ENCODE assay signal across 32 cellular contexts in the genomic region with DNA sequence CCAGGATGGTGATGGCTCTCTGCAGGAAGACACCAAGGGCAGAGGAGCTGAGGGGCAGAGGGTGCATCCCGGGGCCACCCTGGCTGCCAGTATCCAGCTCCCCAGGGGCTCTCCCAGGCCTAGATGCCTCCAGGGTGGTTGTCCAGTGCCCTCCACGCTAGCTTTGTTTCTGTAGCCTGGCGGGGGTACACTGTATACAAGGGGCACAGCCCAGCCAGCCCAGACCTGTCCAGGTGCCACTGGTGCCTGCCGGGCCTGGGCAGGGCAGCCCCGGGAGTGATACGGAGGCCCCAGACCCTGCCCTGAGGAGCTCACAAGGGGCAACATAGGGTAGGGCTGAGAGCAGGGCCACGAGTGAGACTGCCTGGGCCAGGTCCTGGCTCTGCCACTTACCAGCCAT. TPM values are rescaled to one million over a fixed set of nuclear protein-coding genes. Genes with fewer than 3 reads are reported as not detected.
"Had no signal": no experiment of that assay in that cellular context is flagged by ENCODE, and none has a peak within 500 bp of the region (broad histone marks: within the 10 kb centered on the region; RNA-seq: fewer than 3 reads in every experiment).

No MANE protein-coding gene starts in this region.

- H3K27me3 Mint-ChIP-seq: activated CD4-positive, alpha-beta memory T cell treated with anti-CD3 and anti-CD28 coated beads for 36 hours; activated CD4-positive, alpha-beta T cell treated with anti-CD3 and anti-CD28 coated beads for 36 hours; activated CD4-positive, alpha-beta T cell treated with anti-CD3 and anti-CD28 coated beads, Interleukin-2, amount 10 ng/mL, durations not matched to agents 24 days and 14 days; activated CD8-positive, alpha-beta memory T cell treated with anti-CD3 and anti-CD28 coated beads, Interleukin-2, amount 10 ng/mL, durations not matched to agents 7 days and 5 days; activated naive CD4-positive, alpha-beta T cell treated with anti-CD3 and anti-CD28 coated beads, Interleukin-2, amount 50 U/mL, for 24 hours; activated naive CD8-positive, alpha-beta T cell treated with anti-CD3 and anti-CD28 coated beads, Interleukin-2, amount 10 ng/mL, durations not matched to agents 7 days and 5 days; effector memory CD8-positive, alpha-beta T cell had no signal

- H3K4me1 ChIP-seq: body of pancreas, esophagus squamous epithelium, gastroesophageal sphincter had no signal

- H3K9me3 ChIP-seq: body of pancreas, esophagus squamous epithelium, gastroesophageal sphincter had no signal

- ATAC-seq: activated CD4-positive, alpha-beta T cell treated with anti-CD3 and anti-CD28 coated beads for 36 hours; activated CD8-positive, alpha-beta memory T cell treated with anti-CD3 and anti-CD28 coated beads, Interleukin-2, amount 10 ng/mL, durations not matched to agents 7 days and 5 days; activated CD8-positive, alpha-beta T cell treated with anti-CD3 and anti-CD28 coated beads, Interleukin-2, amount 10 ng/mL, durations not matched to agents 7 days and 5 days; body of pancreas; effector memory CD8-positive, alpha-beta T cell; gastroesophageal sphincter had no signal

- H3K27ac Mint-ChIP-seq: activated CD4-positive, alpha-beta memory T cell treated with anti-CD3 and anti-CD28 coated beads for 36 hours; activated CD4-positive, alpha-beta T cell treated with anti-CD3 and anti-CD28 coated beads for 36 hours; activated CD4-positive, alpha-beta T cell treated with anti-CD3 and anti-CD28 coated beads, Interleukin-2, amount 10 ng/mL, durations not matched to agents 24 days and 14 days; activated CD8-positive, alpha-beta memory T cell treated with anti-CD3 and anti-CD28 coated beads, Interleukin-2, amount 10 ng/mL, durations not matched to agents 7 days and 5 days; activated CD8-positive, alpha-beta T cell treated with anti-CD3 and anti-CD28 coated beads, Interleukin-2, amount 10 ng/mL, durations not matched to agents 7 days and 5 days; activated naive CD4-positive, alpha-beta T cell treated with anti-CD3 and anti-CD28 coated beads for 36 hours; activated naive CD4-positive, alpha-beta T cell treated with anti-CD3 and anti-CD28 coated beads, Interleukin-2, amount 50 U/mL, for 24 hours; activated naive CD8-positive, alpha-beta T cell treated with anti-CD3 and anti-CD28 coated beads, Interleukin-2, amount 10 ng/mL, durations not matched to agents 7 days and 5 days; activated T-helper 1 cell treated with anti-CD3 and anti-CD28 coated beads, Interleukin-12 subunit alpha, Interleukin-12 subunit beta, Interleukin-2, Interleukin-4 antibody, amounts not matched to agents 30 ng/mL and 10 ng/mL and 1 ng/mL, durations not matched to agents 14 hours and 24 hours and 36 hours; activated T-helper 2 cell treated with anti-CD3 and anti-CD28 coated beads, Interferon-gamma antibody, Interleukin-2, Interleukin-4, amounts not matched to agents 10 μg/mL and 5 μg/mL and 100 μg/mL, durations not matched to agents 14 hours and 24 hours and 36 hours; effector memory CD8-positive, alpha-beta T cell had no signal

- H3K4me3 ChIP-seq: body of pancreas, esophagus squamous epithelium, gastroesophageal sphincter had no signal

- H3K27me3 ChIP-seq: body of pancreas, esophagus squamous epithelium, gastroesophageal sphincter had no signal

- DNase-seq: activated CD4-positive, alpha-beta memory T cell treated with anti-CD3 and anti-CD28 coated beads for 36 hours; activated CD4-positive, alpha-beta T cell treated with anti-CD3 and anti-CD28 coated beads for 36 hours; activated CD4-positive, alpha-beta T cell treated with anti-CD3 and anti-CD28 coated beads, Interleukin-2, amount 10 ng/mL, durations not matched to agents 24 days and 14 days; activated CD4-positive, CD25-positive, alpha-beta regulatory T cell; activated CD4-positive, CD25-positive, alpha-beta regulatory T cell treated with anti-CD3 and anti-CD28 coated beads, Interleukin-2, amount 50 U/mL, for 72 hours; activated CD8-positive, alpha-beta memory T cell treated with anti-CD3 and anti-CD28 coated beads, Interleukin-2, amount 10 ng/mL, durations not matched to agents 7 days and 5 days; activated CD8-positive, alpha-beta memory T cell treated with anti-CD3 and anti-CD28 coated beads, Interleukin-2, amount 50 U/mL, for 4 hours; activated CD8-positive, alpha-beta T cell treated with anti-CD3 and anti-CD28 coated beads, Interleukin-2, amount 10 ng/mL, durations not matched to agents 7 days and 5 days; activated effector memory CD4-positive, alpha-beta T cell treated with anti-CD3 and anti-CD28 coated beads, Interleukin-2, amount 50 U/mL, for 16 hours; activated naive CD4-positive, alpha-beta T cell treated with anti-CD3 and anti-CD28 coated beads for 36 hours; activated naive CD8-positive, alpha-beta T cell treated with anti-CD3 and anti-CD28 coated beads, Interleukin-2, amount 10 ng/mL, durations not matched to agents 7 days and 5 days; activated T-cell treated with anti-CD3 and anti-CD28 coated beads, Interleukin-2, amount 50 U/mL, for 1 hour; activated T-cell treated with anti-CD3 and anti-CD28 coated beads, Interleukin-2, amount 50 U/mL, for 48 hours; amniotic stem cell; anterior cingulate cortex; body of pancreas; caudate nucleus; cortex of kidney; dermis blood vessel endothelial cell; effector CD4-positive, alpha-beta T cell; effector memory CD8-positive, alpha-beta T cell; esophagus squamous epithelium; foreskin melanocyte; head of caudate nucleus; T-helper 1 cell; T-helper 2 cell had no signal

- H3K27ac ChIP-seq: body of pancreas, epithelial cell of prostate, esophagus squamous epithelium, gastroesophageal sphincter had no signal

- H3K4me3 Mint-ChIP-seq: activated CD4-positive, alpha-beta memory T cell treated with anti-CD3 and anti-CD28 coated beads for 36 hours; activated CD4-positive, alpha-beta T cell treated with anti-CD3 and anti-CD28 coated beads for 36 hours; activated CD4-positive, alpha-beta T cell treated with anti-CD3 and anti-CD28 coated beads, Interleukin-2, amount 10 ng/mL, durations not matched to agents 24 days and 14 days; activated CD8-positive, alpha-beta memory T cell treated with anti-CD3 and anti-CD28 coated beads, Interleukin-2, amount 10 ng/mL, durations not matched to agents 7 days and 5 days; activated CD8-positive, alpha-beta T cell treated with anti-CD3 and anti-CD28 coated beads, Interleukin-2, amount 10 ng/mL, durations not matched to agents 7 days and 5 days; activated naive CD4-positive, alpha-beta T cell treated with anti-CD3 and anti-CD28 coated beads for 36 hours; activated naive CD4-positive, alpha-beta T cell treated with anti-CD3 and anti-CD28 coated beads, Interleukin-2, amount 50 U/mL, for 24 hours; activated naive CD8-positive, alpha-beta T cell treated with anti-CD3 and anti-CD28 coated beads, Interleukin-2, amount 10 ng/mL, durations not matched to agents 7 days and 5 days; activated T-helper 1 cell treated with anti-CD3 and anti-CD28 coated beads, Interleukin-12 subunit alpha, Interleukin-12 subunit beta, Interleukin-2, Interleukin-4 antibody, amounts not matched to agents 30 ng/mL and 10 ng/mL and 1 ng/mL, durations not matched to agents 14 hours and 24 hours and 36 hours; effector memory CD8-positive, alpha-beta T cell had no signal

- H3K4me1 Mint-ChIP-seq: activated CD4-positive, alpha-beta T cell treated with anti-CD3 and anti-CD28 coated beads for 36 hours; activated CD4-positive, alpha-beta T cell treated with anti-CD3 and anti-CD28 coated beads, Interleukin-2, amount 10 ng/mL, durations not matched to agents 24 days and 14 days; activated CD8-positive, alpha-beta memory T cell treated with anti-CD3 and anti-CD28 coated beads, Interleukin-2, amount 10 ng/mL, durations not matched to agents 7 days and 5 days; activated naive CD4-positive, alpha-beta T cell treated with anti-CD3 and anti-CD28 coated beads, Interleukin-2, amount 50 U/mL, for 24 hours; activated naive CD8-positive, alpha-beta T cell treated with anti-CD3 and anti-CD28 coated beads, Interleukin-2, amount 10 ng/mL, durations not matched to agents 7 days and 5 days had no signal

- H3K9me3 Mint-ChIP-seq: activated CD4-positive, alpha-beta memory T cell treated with anti-CD3 and anti-CD28 coated beads for 36 hours; activated CD4-positive, alpha-beta T cell treated with anti-CD3 and anti-CD28 coated beads, Interleukin-2, amount 10 ng/mL, durations not matched to agents 24 days and 14 days; activated naive CD4-positive, alpha-beta T cell treated with anti-CD3 and anti-CD28 coated beads for 36 hours; activated naive CD4-positive, alpha-beta T cell treated with anti-CD3 and anti-CD28 coated beads, Interleukin-2, amount 50 U/mL, for 24 hours; activated naive CD8-positive, alpha-beta T cell treated with anti-CD3 and anti-CD28 coated beads, Interleukin-2, amount 10 ng/mL, durations not matched to agents 7 days and 5 days; activated T-helper 1 cell treated with anti-CD3 and anti-CD28 coated beads, Interleukin-12 subunit alpha, Interleukin-12 subunit beta, Interleukin-2, Interleukin-4 antibody, amounts not matched to agents 30 ng/mL and 10 ng/mL and 1 ng/mL, durations not matched to agents 14 hours and 24 hours and 36 hours; activated T-helper 2 cell treated with anti-CD3 and anti-CD28 coated beads, Interferon-gamma antibody, Interleukin-2, Interleukin-4, amounts not matched to agents 10 μg/mL and 5 μg/mL and 100 μg/mL, durations not matched to agents 14 hours and 24 hours and 36 hours; effector memory CD8-positive, alpha-beta T cell had no signal

RNA-seq across cellular contexts. Expression of a gene that starts 14.6 kb away (rescaled TPM):
- total RNA-seq: dermis blood vessel endothelial cell, endothelial cell of umbilical vein had no signal
